5 cellular contexts compared by ENCODE assay signal in genomic region chrX:7307720-7308119, GRCh38.
"Had no signal": no experiment of that assay in that cellular context is flagged by ENCODE, and none has a peak within 500 bp of the region (broad histone marks: within the 10 kb centered on the region; RNA-seq: fewer than 3 reads in every experiment).

No MANE protein-coding gene starts in this region.

- ATAC-seq: HepG2, K562 had no signal

- H3K27ac ChIP-seq: HL-60 had no signal

- H3K4me3 ChIP-seq: K562 had no signal

- DNase-seq: IMR-90, KBM-7 had no signal
